In the genomic region with DNA sequence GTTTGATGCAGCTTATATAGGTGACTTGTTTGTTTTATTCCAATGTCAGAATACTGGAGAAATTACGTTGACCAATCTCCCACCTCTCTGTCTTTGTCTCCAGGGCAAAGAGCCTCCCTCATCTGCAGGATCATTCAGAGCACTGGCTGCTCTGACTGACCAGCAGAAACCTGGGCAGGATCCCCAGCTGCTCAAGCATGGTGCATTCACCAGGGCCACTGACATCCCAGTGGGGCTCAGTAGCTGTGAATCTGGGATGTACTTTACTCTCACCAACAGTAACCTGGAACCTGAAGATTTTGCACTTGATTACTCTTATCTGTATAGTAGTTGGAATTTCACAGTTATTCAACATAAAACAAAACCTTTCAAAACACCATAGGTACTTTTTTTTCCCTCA, we compare ENCODE assay signal across 27 cellular contexts.
"Had no signal": no experiment of that assay in that cellular context is flagged by ENCODE, and none has a peak within 500 bp of the region (broad histone marks: within the 10 kb centered on the region; RNA-seq: fewer than 3 reads in every experiment).

No MANE protein-coding gene starts in this region.

- H3K4me1 ChIP-seq: parathyroid adenoma, psoas muscle, right lobe of liver, sigmoid colon, stomach, thyroid gland, tibial nerve, upper lobe of left lung, vagina had no signal

- H3K4me3 ChIP-seq: psoas muscle, right lobe of liver, sigmoid colon, stomach, thoracic aorta, thyroid gland, tibial nerve, upper lobe of left lung, vagina had no signal

- H3K4me3 Mint-ChIP-seq: natural killer cell treated with Interleukin-12 subunit alpha and Interleukin-12 subunit beta and Interleukin-15 and Interleukin-18, amount 100 ng/mL, for 72 hours; nephron progenitor cell; neural crest cell; stimulated activated effector memory CD8-positive, alpha-beta T cell treated with anti-CD3 and anti-CD28 coated beads, Interleukin-12 subunit alpha, Interleukin-12 subunit beta, amount 100 ng/mL, for 72 hours; stimulated activated naive B cell treated with anti-CD40 and anti-IgM and Interleukin-4, amounts not matched to agents 10 μg/mL and 1 μg/mL and 100 μg/mL, for 72 hours; stimulated activated naive CD8-positive, alpha-beta T cell treated with anti-CD3 and anti-CD28 coated beads, Interleukin-15, Interleukin-2, amounts not matched to agents 100 ng/mL and 50 ng/mL, for 24 hours had no signal

- DNase-seq: nephron progenitor cell; nucleus accumbens; psoas muscle; right lobe of liver; sigmoid colon; small intestine; stimulated activated CD4-positive, alpha-beta T cell treated with anti-CD3 and anti-CD28 coated beads, Interleukin-15, amount 100 ng/mL, for 24 hours; stimulated activated CD4-positive, alpha-beta T cell treated with anti-CD3 and anti-CD28 coated beads, Interleukin-2, amount 100 ng/mL, for 24 hours; stimulated activated CD4-positive, alpha-beta T cell treated with anti-CD3 and anti-CD28 coated beads, Interleukin-2, amount 100 ng/mL, for 48 hours; stimulated activated CD4-positive, alpha-beta T cell treated with anti-CD3 and anti-CD28 coated beads, Interleukin-4, amount 100 ng/mL, for 24 hours; stimulated activated naive B cell treated with anti-CD40 and anti-IgM and Interleukin-4, amounts not matched to agents 10 μg/mL and 1 μg/mL and 100 μg/mL, for 72 hours; stimulated activated naive CD4-positive, alpha-beta T cell treated with Interleukin-2 at 50 U/mL for 16 hours; stomach; thyroid gland had no signal

- H3K36me3 ChIP-seq: neutrophil, right lobe of liver, sigmoid colon, stomach, thoracic aorta, thyroid gland, tibial nerve, upper lobe of left lung, vagina had no signal

- FAIRE-seq: small intestine, urothelium cell line had no signal

- H3K27ac Mint-ChIP-seq: natural killer cell treated with Interleukin-12 subunit alpha and Interleukin-12 subunit beta and Interleukin-15 and Interleukin-18, amount 100 ng/mL, for 72 hours; nephron progenitor cell; progenitor cell of endocrine pancreas; stimulated activated effector memory CD8-positive, alpha-beta T cell treated with anti-CD3 and anti-CD28 coated beads, Interleukin-12 subunit alpha, Interleukin-12 subunit beta, amount 100 ng/mL, for 72 hours; stimulated activated naive B cell treated with anti-CD40 and anti-IgM and Interleukin-4, amounts not matched to agents 10 μg/mL and 1 μg/mL and 100 μg/mL, for 72 hours; stimulated activated naive CD8-positive, alpha-beta T cell treated with anti-CD3 and anti-CD28 coated beads, Interleukin-15, Interleukin-2, amounts not matched to agents 100 ng/mL and 50 ng/mL, for 24 hours had no signal

- H3K4me1 Mint-ChIP-seq: nephron progenitor cell; neural crest cell; stimulated activated effector memory CD8-positive, alpha-beta T cell treated with anti-CD3 and anti-CD28 coated beads, Interleukin-12 subunit alpha, Interleukin-12 subunit beta, amount 100 ng/mL, for 72 hours; stimulated activated naive B cell treated with anti-CD40 and anti-IgM and Interleukin-4, amounts not matched to agents 10 μg/mL and 1 μg/mL and 100 μg/mL, for 72 hours had no signal

- H3K79me2 ChIP-seq: parathyroid adenoma had no signal

- ATAC-seq: psoas muscle; right cardiac atrium; right lobe of liver; stimulated activated effector memory CD8-positive, alpha-beta T cell treated with anti-CD3 and anti-CD28 coated beads, Interleukin-12 subunit alpha, Interleukin-12 subunit beta, amount 100 ng/mL, for 72 hours; stimulated activated naive B cell treated with anti-CD40 and anti-IgM and Interleukin-4, amounts not matched to agents 10 μg/mL and 1 μg/mL and 100 μg/mL, for 72 hours had no signal

- H3K36me3 Mint-ChIP-seq: natural killer cell treated with Interleukin-12 subunit alpha and Interleukin-12 subunit beta and Interleukin-15 and Interleukin-18, amount 100 ng/mL, for 72 hours; stimulated activated effector memory CD8-positive, alpha-beta T cell treated with anti-CD3 and anti-CD28 coated beads, Interleukin-12 subunit alpha, Interleukin-12 subunit beta, amount 100 ng/mL, for 72 hours; stimulated activated naive B cell treated with anti-CD40 and anti-IgM and Interleukin-4, amounts not matched to agents 10 μg/mL and 1 μg/mL and 100 μg/mL, for 72 hours had no signal

- H3K9ac ChIP-seq: parathyroid adenoma had no signal

- H2AFZ ChIP-seq: parathyroid adenoma had no signal

- H3K9me3 Mint-ChIP-seq: natural killer cell treated with Interleukin-12 subunit alpha and Interleukin-12 subunit beta and Interleukin-15 and Interleukin-18, amount 100 ng/mL, for 72 hours; nephron progenitor cell; neural crest cell; stimulated activated effector memory CD8-positive, alpha-beta T cell treated with anti-CD3 and anti-CD28 coated beads, Interleukin-12 subunit alpha, Interleukin-12 subunit beta, amount 100 ng/mL, for 72 hours; stimulated activated naive B cell treated with anti-CD40 and anti-IgM and Interleukin-4, amounts not matched to agents 10 μg/mL and 1 μg/mL and 100 μg/mL, for 72 hours; stimulated activated naive CD8-positive, alpha-beta T cell treated with anti-CD3 and anti-CD28 coated beads, Interleukin-15, Interleukin-2, amounts not matched to agents 100 ng/mL and 50 ng/mL, for 24 hours had no signal

- H3K27me3 ChIP-seq: right lobe of liver, thyroid gland, tibial nerve, upper lobe of left lung, vagina had no signal

- H3K27ac ChIP-seq: neutrophil, parathyroid adenoma, psoas muscle, right lobe of liver, sigmoid colon, stomach, thoracic aorta, thyroid gland, tibial nerve, upper lobe of left lung, vagina had no signal

- H3K9me3 ChIP-seq: neutrophil, psoas muscle, right lobe of liver, sigmoid colon, stomach, thoracic aorta, thyroid gland, tibial nerve, upper lobe of left lung, vagina had no signal
